ENCODE assay signal across 8 cellular contexts in genomic region chr2:102735431-102736130, GRCh38. TPM values are rescaled to one million over a fixed set of nuclear protein-coding genes. Genes with fewer than 3 reads are reported as not detected.
A peak's percentile ranks its signal among the peaks of the same experiment; 100 is the strongest.
DNase-seq lines count a peak whose midpoint lies in the region; ATAC-seq and TF ChIP-seq lines count a peak whose summit lies in the region.

No MANE protein-coding gene starts in this region.

- TF ChIP-seq POLR2A in right lobe of liver (IDR thresholded peaks at IDR 0.05) (peak; percentile 35), upper lobe of left lung (IDR thresholded peaks at IDR 0.05) (no peak)

- H3K27ac ChIP-seq in mammary epithelial cell (ENCODE audit: insufficient read depth, low read depth, low read length): no peak overlapping the region
- peak overlapping the region in 2 of 3 donors; percentile 77 to 89 for H3K27ac ChIP-seq in right lobe of liver
- H3K27ac ChIP-seq in upper lobe of left lung: peak overlapping the region in 2 of 4 donors; percentile 86 to 95

- H4K20me1 ChIP-seq in mammary epithelial cell (ENCODE audit: insufficient read depth, low read length): no peaks in the 10 kb centered on the region

- H3K27me3 ChIP-seq in mammary epithelial cell (ENCODE audit: insufficient read depth, low read length) (no peaks in the 10 kb centered on the region), right lobe of liver (no peaks in the 10 kb centered on the region), upper lobe of left lung (no peaks in the 10 kb centered on the region)

- 62% methylated on average over 8 of the region's 16 CpGs for WGBS in mammary epithelial cell (ENCODE audit: low coverage, missing lambda C conversion rate)
- WGBS in right lobe of liver (ENCODE audit: insufficient coverage, low coverage, low lambda C conversion rate, missing lambda C conversion rate): 30% methylated on average over 14 of the region's 16 CpGs
- WGBS in upper lobe of left lung, 2 donors: 47 to 72% methylated on average over 13 to 16 of the region's 16 CpGs

- peaks cover 2% of the 10 kb centered on the region for H3K36me3 ChIP-seq in mammary epithelial cell (ENCODE audit: insufficient read depth, low read length)
- H3K36me3 ChIP-seq in right lobe of liver: peaks cover 0 to 14% (median 4%) of the 10 kb centered on the region in 4 donors
- peaks cover 0 to 16% (median 5%) of the 10 kb centered on the region in 4 donors for H3K36me3 ChIP-seq in upper lobe of left lung

- intact Hi-C loops in mammary epithelial cell (cut with micrococcal nuclease): no loop called here
- intact Hi-C loops in right lobe of liver (cut with DNase I): no loop called here

- peaks cover 32% of the 10 kb centered on the region for H3K79me2 ChIP-seq in mammary epithelial cell (ENCODE audit: insufficient read depth, low read length)

- TF ChIP-seq CTCF in mammary epithelial cell (conservative IDR thresholded peaks at IDR 0.05 in 1 of 2, IDR thresholded peaks at IDR 0.05 in 1 of 2; ENCODE audit: extremely low read depth in 1 of 2, insufficient read depth in 1 of 2, low read depth in 1 of 2, low read length in 2 of 2): no peak
- no peak for TF ChIP-seq CTCF in right lobe of liver (IDR thresholded peaks at IDR 0.05)
- no peak for TF ChIP-seq CTCF in upper lobe of left lung (IDR thresholded peaks at IDR 0.05)
- TF ChIP-seq CTCF in omental fat pad (IDR thresholded peaks at IDR 0.05): no peak
- no peak for TF ChIP-seq CTCF in GM13977 (IDR thresholded peaks at IDR 0.05; ENCODE audit: extremely low read depth, insufficient read depth, missing control alignments)

- TF ChIP-seq EP300 in upper lobe of left lung (IDR thresholded peaks at IDR 0.05): no peak

- ATAC-seq in right lobe of liver (peak; percentile 74 to 83 (median 76)), upper lobe of left lung (ENCODE audit: low FRiP score in 2 of 2) (peak in 1 of 2 donors; percentile 31), omental fat pad (ENCODE audit: low FRiP score) (no peak)

- no TSS peak for BruUV-seq in mammary epithelial cell (replicated peaks; lab: Mats Ljungman, UMichigan)

- DNase-seq in NCI-H1105 treated with DMSO at 0.1 percent for 48 hours (lab: John Stamatoyannopoulos, UW) (peak; percentile 36), NCI-H1105 (lab: John Stamatoyannopoulos, UW) (no peak), NCI-H2227 treated with DMSO at 0.1 percent for 48 hours (lab: John Stamatoyannopoulos, UW) (peak; percentile 44), mammary epithelial cell (no peak), right lobe of liver (peak; percentile 48 to 85 (median 75)), upper lobe of left lung (peak; percentile 40 to 51), omental fat pad (ENCODE audit: low spot score) (no peak), GM13977 (ENCODE audit: low spot score) (no peak)

- dilution Hi-C loops in mammary epithelial cell (cut with HindIII; ENCODE audit: low sequenced_read_pairs): no loop called here

- H3K4me1 ChIP-seq in mammary epithelial cell (ENCODE audit: insufficient read depth, low read length) (peaks cover 10% of the 10 kb centered on the region), right lobe of liver (peaks cover 0 to 10% (median 0%) of the 10 kb centered on the region in 4 donors), upper lobe of left lung (peaks cover 6 to 26% (median 17%) of the 10 kb centered on the region in 4 donors)

- CTCF ChIA-PET in mammary epithelial cell (lab: Charles Lee; ENCODE audit: low non-redundant PET): interaction anchor here (0.5 kb wide), 1 partner anchor 17 kb away, joined by 6 read pairs; no protein-coding TSS in a partner anchor

- in situ Hi-C loops in mammary epithelial cell (cut with MboI; ENCODE audit: low sequenced_read_pairs in 2 of 2): no loop called here
- in situ Hi-C loops in GM13977 (cut with MboI; ENCODE audit: low pct_unique_long_range_greater_than_20kb, low sequenced_read_pairs, unreplicated experiment): no loop called here

- H3K9me3 ChIP-seq in mammary epithelial cell (replicated peaks; ENCODE audit: insufficient read depth, low read length) (no peaks in the 10 kb centered on the region), right lobe of liver (no peaks in the 10 kb centered on the region), upper lobe of left lung (no peaks in the 10 kb centered on the region)

- H3K4me3 ChIP-seq in mammary epithelial cell (replicated peaks in 1 of 3; ENCODE audit: insufficient read depth in 1 of 3, low read depth in 2 of 3, low read length in 3 of 3) (peak overlapping the region; percentile 74 to 93 (median 86)), right lobe of liver (peak overlapping the region; percentile 94 to 99 (median 98)), upper lobe of left lung (peak overlapping the region; percentile 60 to 91 (median 76))

- peak overlapping the region; percentile 88 for H3K4me2 ChIP-seq in mammary epithelial cell (ENCODE audit: insufficient read depth, low read depth, low read length)

- peak overlapping the region; percentile 25 for H3K9ac ChIP-seq in mammary epithelial cell (ENCODE audit: insufficient read depth, low read length)

- peak overlapping the region; percentile 98 for H2AFZ ChIP-seq in mammary epithelial cell (ENCODE audit: low read depth, low read length)

RNA-seq across cellular contexts. Expression of gene TMEM182, which starts 26.2 kb away (rescaled TPM):
- total RNA-seq in mammary epithelial cell (1 to 10 TPM; 6.5 to 7.4 TPM), right lobe of liver (1 to 10 TPM; 1.2 to 5.9 (median 2.3) TPM), upper lobe of left lung (1 to 10 TPM in 4 of 6 donors, not detected in 2; 1.7 to 5.6 (median 2.7) TPM), omental fat pad (1 to 10 TPM; 1.3 to 2.4 (median 1.5) TPM)
- polyA plus RNA-seq in mammary epithelial cell: 3.1 TPM
- polyA minus RNA-seq in mammary epithelial cell: not detected

Comparison
In these comparisons a context has a peak if more than half of its experiments do, and no peak if none do; other contexts are left out.
1. DNase-seq: peak in NCI-H1105 treated with DMSO at 0.1 percent for 48 hours (single experiment), NCI-H2227 treated with DMSO at 0.1 percent for 48 hours (single experiment), right lobe of liver (3 of 3) and upper lobe of left lung (2 of 2); none in NCI-H1105 (single experiment), mammary epithelial cell (single experiment), omental fat pad (single experiment) and GM13977 (single experiment).
2. Peak in every context shown above with its lines, with median percentiles within 50 percentile points of each other: H3K4me3 ChIP-seq.